1 cellular context compared by ENCODE assay signal in the genomic region with DNA sequence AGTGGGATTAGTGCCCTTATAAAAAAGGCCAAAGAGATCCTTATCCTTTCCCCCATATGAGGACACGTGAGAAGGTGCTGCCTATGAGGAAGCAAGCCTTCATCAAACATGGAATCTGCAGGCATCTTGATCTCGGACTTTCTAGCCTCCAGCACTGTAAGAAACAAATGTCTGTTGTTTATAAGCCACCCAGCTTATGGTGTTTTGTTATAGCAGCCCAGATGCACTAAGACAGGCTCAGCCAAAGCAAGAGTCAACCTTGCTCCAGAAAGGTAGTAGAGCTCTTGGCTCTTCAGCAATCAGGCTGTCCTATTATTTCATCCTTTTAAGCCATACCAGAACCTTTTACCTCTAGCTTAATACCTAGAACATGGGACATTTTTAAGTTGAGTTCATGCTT.
TF ChIP-seq lines count a peak whose summit lies in the region.

No MANE protein-coding gene starts in this region.

TF ChIP-seq in GM12878, 131 proteins besides CTCF, POLR2A, EP300 and RAD21 (continued from another document):
- TF ChIP-seq, protein P1, sequence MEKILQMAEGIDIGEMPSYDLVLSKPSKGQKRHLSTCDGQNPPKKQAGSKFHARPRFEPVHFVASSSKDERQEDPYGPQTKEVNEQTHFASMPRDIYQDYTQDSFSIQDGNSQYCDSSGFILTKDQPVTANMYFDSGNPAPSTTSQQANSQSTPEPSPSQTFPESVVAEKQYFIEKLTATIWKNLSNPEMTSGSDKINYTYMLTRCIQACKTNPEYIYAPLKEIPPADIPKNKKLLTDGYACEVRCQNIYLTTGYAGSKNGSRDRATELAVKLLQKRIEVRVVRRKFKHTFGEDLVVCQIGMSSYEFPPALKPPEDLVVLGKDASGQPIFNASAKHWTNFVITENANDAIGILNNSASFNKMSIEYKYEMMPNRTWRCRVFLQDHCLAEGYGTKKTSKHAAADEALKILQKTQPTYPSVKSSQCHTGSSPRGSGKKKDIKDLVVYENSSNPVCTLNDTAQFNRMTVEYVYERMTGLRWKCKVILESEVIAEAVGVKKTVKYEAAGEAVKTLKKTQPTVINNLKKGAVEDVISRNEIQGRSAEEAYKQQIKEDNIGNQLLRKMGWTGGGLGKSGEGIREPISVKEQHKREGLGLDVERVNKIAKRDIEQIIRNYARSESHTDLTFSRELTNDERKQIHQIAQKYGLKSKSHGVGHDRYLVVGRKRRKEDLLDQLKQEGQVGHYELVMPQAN (conservative IDR thresholded peaks at IDR 0.05), result no peak
- TF ChIP-seq CEBPB (IDR thresholded peaks at IDR 0.05; ENCODE audit: borderline replicate concordance in 1 of 2, low read depth in 2 of 2, low read length in 2 of 2) (no peak), TCF12 (IDR thresholded peaks at IDR 0.05; ENCODE audit: low read depth, low read length) (no peak), RUNX3 (IDR thresholded peaks at IDR 0.05; ENCODE audit: low read length) (no peak), ZNF274 (IDR thresholded peaks at IDR 0.05; ENCODE audit: insufficient read depth, insufficient read length) (no peak), POLR2AphosphoS2 (IDR thresholded peaks at IDR 0.05; ENCODE audit: low read depth, low read length) (no peak), JUND (IDR thresholded peaks at IDR 0.05; ENCODE audit: low read depth, low read length) (no peak), CBX3 (IDR thresholded peaks at IDR 0.05; ENCODE audit: borderline replicate concordance, low read depth) (no peak), JUNB (IDR thresholded peaks at IDR 0.05) (no peak)
